Comparison of ENCODE assay signal across 1 cellular context in genomic region chr2:100297511-100297910, GRCh38.
TF ChIP-seq lines count a peak whose summit lies in the region.

No MANE protein-coding gene starts in this region.

TF ChIP-seq in GM23338, 12 proteins besides CTCF, POLR2A, EP300 and RAD21 (continued from another document):
- TF ChIP-seq, protein P1, sequence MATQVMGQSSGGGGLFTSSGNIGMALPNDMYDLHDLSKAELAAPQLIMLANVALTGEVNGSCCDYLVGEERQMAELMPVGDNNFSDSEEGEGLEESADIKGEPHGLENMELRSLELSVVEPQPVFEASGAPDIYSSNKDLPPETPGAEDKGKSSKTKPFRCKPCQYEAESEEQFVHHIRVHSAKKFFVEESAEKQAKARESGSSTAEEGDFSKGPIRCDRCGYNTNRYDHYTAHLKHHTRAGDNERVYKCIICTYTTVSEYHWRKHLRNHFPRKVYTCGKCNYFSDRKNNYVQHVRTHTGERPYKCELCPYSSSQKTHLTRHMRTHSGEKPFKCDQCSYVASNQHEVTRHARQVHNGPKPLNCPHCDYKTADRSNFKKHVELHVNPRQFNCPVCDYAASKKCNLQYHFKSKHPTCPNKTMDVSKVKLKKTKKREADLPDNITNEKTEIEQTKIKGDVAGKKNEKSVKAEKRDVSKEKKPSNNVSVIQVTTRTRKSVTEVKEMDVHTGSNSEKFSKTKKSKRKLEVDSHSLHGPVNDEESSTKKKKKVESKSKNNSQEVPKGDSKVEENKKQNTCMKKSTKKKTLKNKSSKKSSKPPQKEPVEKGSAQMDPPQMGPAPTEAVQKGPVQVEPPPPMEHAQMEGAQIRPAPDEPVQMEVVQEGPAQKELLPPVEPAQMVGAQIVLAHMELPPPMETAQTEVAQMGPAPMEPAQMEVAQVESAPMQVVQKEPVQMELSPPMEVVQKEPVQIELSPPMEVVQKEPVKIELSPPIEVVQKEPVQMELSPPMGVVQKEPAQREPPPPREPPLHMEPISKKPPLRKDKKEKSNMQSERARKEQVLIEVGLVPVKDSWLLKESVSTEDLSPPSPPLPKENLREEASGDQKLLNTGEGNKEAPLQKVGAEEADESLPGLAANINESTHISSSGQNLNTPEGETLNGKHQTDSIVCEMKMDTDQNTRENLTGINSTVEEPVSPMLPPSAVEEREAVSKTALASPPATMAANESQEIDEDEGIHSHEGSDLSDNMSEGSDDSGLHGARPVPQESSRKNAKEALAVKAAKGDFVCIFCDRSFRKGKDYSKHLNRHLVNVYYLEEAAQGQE (IDR thresholded peaks at IDR 0.05; ENCODE audit: unreplicated experiment): no peak
- TF ChIP-seq EZH2 (IDR thresholded peaks at IDR 0.05; ENCODE audit: low read depth, unreplicated experiment) (no peak), CREB1 (CRISPR knock-in tag; IDR thresholded peaks at IDR 0.05; ENCODE audit: low read depth) (no peak), ZNF114 (CRISPR knock-in tag; IDR thresholded peaks at IDR 0.05) (no peak), ZNF331 (CRISPR knock-in tag; IDR thresholded peaks at IDR 0.05; ENCODE audit: low read depth) (no peak), EZH2phosphoT487 (IDR thresholded peaks at IDR 0.05; ENCODE audit: unreplicated experiment) (no peak), STAT1 (IDR thresholded peaks at IDR 0.05; ENCODE audit: unreplicated experiment) (no peak), POLR2AphosphoS5 (IDR thresholded peaks at IDR 0.05; ENCODE audit: low read depth) (no peak), ZNF462 (CRISPR knock-in tag; IDR thresholded peaks at IDR 0.05) (no peak), NANOG (IDR thresholded peaks at IDR 0.05; ENCODE audit: borderline replicate concordance) (no peak)
- TF ChIP-seq, protein P2, sequence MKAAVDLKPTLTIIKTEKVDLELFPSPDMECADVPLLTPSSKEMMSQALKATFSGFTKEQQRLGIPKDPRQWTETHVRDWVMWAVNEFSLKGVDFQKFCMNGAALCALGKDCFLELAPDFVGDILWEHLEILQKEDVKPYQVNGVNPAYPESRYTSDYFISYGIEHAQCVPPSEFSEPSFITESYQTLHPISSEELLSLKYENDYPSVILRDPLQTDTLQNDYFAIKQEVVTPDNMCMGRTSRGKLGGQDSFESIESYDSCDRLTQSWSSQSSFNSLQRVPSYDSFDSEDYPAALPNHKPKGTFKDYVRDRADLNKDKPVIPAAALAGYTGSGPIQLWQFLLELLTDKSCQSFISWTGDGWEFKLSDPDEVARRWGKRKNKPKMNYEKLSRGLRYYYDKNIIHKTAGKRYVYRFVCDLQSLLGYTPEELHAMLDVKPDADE (IDR thresholded peaks at IDR 0.05): no peak
TF ChIP-seq in GM23338: peak in this region for 0.
